ENCODE assay signal across 8 cellular contexts in the genomic region with DNA sequence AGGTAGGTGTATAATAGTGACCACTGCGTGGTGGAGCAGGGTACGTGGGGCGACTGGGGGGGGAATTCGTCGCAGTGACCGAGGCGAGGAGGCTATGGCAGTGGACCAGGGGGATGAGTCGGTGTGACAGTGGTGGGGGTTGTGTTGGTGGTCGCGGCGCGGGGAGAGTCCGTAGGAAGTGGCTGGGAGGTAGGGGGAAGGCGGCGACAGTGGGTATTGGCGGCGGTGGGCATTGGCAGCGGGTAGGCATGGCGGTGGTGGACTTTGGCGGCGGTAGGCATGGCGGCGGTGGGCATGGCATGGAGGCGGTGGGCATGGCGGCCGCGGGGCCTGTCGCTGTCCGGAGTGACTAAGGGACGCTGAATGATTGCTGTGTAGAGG. TPM values are rescaled to one million over a fixed set of nuclear protein-coding genes. Genes with fewer than 3 reads are reported as not detected.
DNase-seq lines count a peak whose midpoint lies in the region; ATAC-seq and TF ChIP-seq lines count a peak whose summit lies in the region.

No MANE protein-coding gene starts in this region.

- POLR2A ChIA-PET in activated CD8-positive, alpha-beta T cell treated with anti-CD3 and anti-CD28 coated beads, Interleukin-2, amount 10 ng/mL, durations not matched to agents 7 days and 5 days (lab: Charles Lee), result interaction anchor here (1.0 to 1.4 kb wide), 2 partner anchors 484 to 485 kb away, joined by 3 read pairs; no protein-coding TSS in a partner anchor

- TF ChIP-seq CTCF in HL-60 (IDR thresholded peaks at IDR 0.05; ENCODE audit: insufficient read depth, low read length) (no peak), epithelial cell of proximal tubule (conservative IDR thresholded peaks at IDR 0.05; ENCODE audit: low read depth, low read length) (no peak), neural crest cell (conservative IDR thresholded peaks at IDR 0.05) (no peak), GM13977 (IDR thresholded peaks at IDR 0.05; ENCODE audit: extremely low read depth, insufficient read depth, missing control alignments) (no peak)

- peaks cover 8% of the 10 kb centered on the region for H3K9me3 Mint-ChIP-seq in activated CD8-positive, alpha-beta T cell treated with anti-CD3 and anti-CD28 coated beads, Interleukin-2, amount 10 ng/mL, durations not matched to agents 7 days and 5 days (ENCODE audit: insufficient read depth)
- no peaks in the 10 kb centered on the region for H3K9me3 Mint-ChIP-seq in neural crest cell

- peaks cover 18% of the 10 kb centered on the region for H3K36me3 Mint-ChIP-seq in activated CD8-positive, alpha-beta T cell treated with anti-CD3 and anti-CD28 coated beads, Interleukin-2, amount 10 ng/mL, durations not matched to agents 7 days and 5 days (ENCODE audit: low read depth)
- H3K36me3 Mint-ChIP-seq in neural crest cell (ENCODE audit: low read depth), result peaks cover 2% of the 10 kb centered on the region

- no peaks in the 10 kb centered on the region for H3K27me3 ChIP-seq in HL-60 (ENCODE audit: insufficient read depth, poor library complexity, severe bottlenecking)

- peaks cover 21% of the 10 kb centered on the region for H3K4me1 Mint-ChIP-seq in activated CD8-positive, alpha-beta T cell treated with anti-CD3 and anti-CD28 coated beads, Interleukin-2, amount 10 ng/mL, durations not matched to agents 7 days and 5 days (ENCODE audit: low read depth)
- peaks cover 24% of the 10 kb centered on the region for H3K4me1 Mint-ChIP-seq in neural crest cell

- no peaks in the 10 kb centered on the region for H3K27me3 Mint-ChIP-seq in activated CD8-positive, alpha-beta T cell treated with anti-CD3 and anti-CD28 coated beads, Interleukin-2, amount 10 ng/mL, durations not matched to agents 7 days and 5 days (ENCODE audit: low read depth)
- no peaks in the 10 kb centered on the region for H3K27me3 Mint-ChIP-seq in neural crest cell (ENCODE audit: low read depth)

- CTCF ChIA-PET in activated CD8-positive, alpha-beta T cell treated with anti-CD3 and anti-CD28 coated beads, Interleukin-2, amount 10 ng/mL, durations not matched to agents 7 days and 5 days (lab: Charles Lee), result no interaction called here

- H3K4me3 ChIP-seq in HL-60 (replicated peaks; ENCODE audit: insufficient read depth, low read length) (peak overlapping the region; percentile 78), epithelial cell of proximal tubule (ENCODE audit: low read depth, low read length) (peak overlapping the region; percentile 91)

- peak overlapping the region; percentile 81 for H3K4me3 Mint-ChIP-seq in activated CD8-positive, alpha-beta T cell treated with anti-CD3 and anti-CD28 coated beads, Interleukin-2, amount 10 ng/mL, durations not matched to agents 7 days and 5 days
- H3K4me3 Mint-ChIP-seq in neural crest cell, result peak overlapping the region; percentile 93

- DNase-seq in HL-60 (ENCODE audit: low read depth in 1 of 2, low spot score in 1 of 2) (no peak), epithelial cell of proximal tubule (ENCODE audit: low read depth) (no peak), neural crest cell (ENCODE audit: low read depth, low spot score) (no peak), foreskin melanocyte (no peak), GM13977 (ENCODE audit: low spot score) (no peak)
- peak; percentile 22 for DNase-seq in activated CD8-positive, alpha-beta T cell treated with anti-CD3 and anti-CD28 coated beads, Interleukin-2, amount 10 ng/mL, durations not matched to agents 7 days and 5 days
- no peak for DNase-seq in effector CD8-positive, alpha-beta T cell (lab: John Stamatoyannopoulos, UW)

- ATAC-seq in activated CD8-positive, alpha-beta T cell treated with anti-CD3 and anti-CD28 coated beads, Interleukin-2, amount 10 ng/mL, durations not matched to agents 7 days and 5 days, result peak; percentile 6
- ATAC-seq in GM21360 (IDR thresholded peaks at IDR 0.05; ENCODE audit: unreplicated experiment), result no peak

- peak overlapping the region; percentile 79 for H3K27ac ChIP-seq in HL-60 (replicated peaks)

- peak overlapping the region; percentile 89 for H3K27ac Mint-ChIP-seq in activated CD8-positive, alpha-beta T cell treated with anti-CD3 and anti-CD28 coated beads, Interleukin-2, amount 10 ng/mL, durations not matched to agents 7 days and 5 days
- peak overlapping the region; percentile 96 for H3K27ac Mint-ChIP-seq in neural crest cell (ENCODE audit: unreplicated experiment)

- in situ Hi-C loops in GM13977 (cut with MboI; ENCODE audit: low pct_unique_long_range_greater_than_20kb, low sequenced_read_pairs, unreplicated experiment), result loop anchor here (25.0 kb wide), 1 partner anchor 482 kb away; a partner anchor contains a TSS

RNA-seq across cellular contexts. Expression of a gene that starts 0.8 kb away (rescaled TPM):
- total RNA-seq in activated CD8-positive, alpha-beta T cell treated with anti-CD3 and anti-CD28 coated beads, Interleukin-2, amount 10 ng/mL, durations not matched to agents 7 days and 5 days, result 10 to 100 TPM; 54.2 to 61.4 TPM
- 118 and 189 TPM in 2 replicates for total RNA-seq in epithelial cell of proximal tubule
- total RNA-seq in neural crest cell, result 125 and 126 TPM in 2 replicates

RNA-seq across cellular contexts. Expression of a gene that starts 0.8 kb away (rescaled TPM):
- total RNA-seq in activated CD8-positive, alpha-beta T cell treated with anti-CD3 and anti-CD28 coated beads, Interleukin-2, amount 10 ng/mL, durations not matched to agents 7 days and 5 days, result 10 to 100 TPM in 1 of 2 experiments, 1 to 10 TPM in 1; 6.2 to 10.3 TPM
- 0.63 and 4.6 TPM in 2 replicates for total RNA-seq in epithelial cell of proximal tubule
- total RNA-seq in neural crest cell, result 12.1 and 14.0 TPM in 2 replicates
